8 cellular contexts compared by ENCODE assay signal in the genomic region with DNA sequence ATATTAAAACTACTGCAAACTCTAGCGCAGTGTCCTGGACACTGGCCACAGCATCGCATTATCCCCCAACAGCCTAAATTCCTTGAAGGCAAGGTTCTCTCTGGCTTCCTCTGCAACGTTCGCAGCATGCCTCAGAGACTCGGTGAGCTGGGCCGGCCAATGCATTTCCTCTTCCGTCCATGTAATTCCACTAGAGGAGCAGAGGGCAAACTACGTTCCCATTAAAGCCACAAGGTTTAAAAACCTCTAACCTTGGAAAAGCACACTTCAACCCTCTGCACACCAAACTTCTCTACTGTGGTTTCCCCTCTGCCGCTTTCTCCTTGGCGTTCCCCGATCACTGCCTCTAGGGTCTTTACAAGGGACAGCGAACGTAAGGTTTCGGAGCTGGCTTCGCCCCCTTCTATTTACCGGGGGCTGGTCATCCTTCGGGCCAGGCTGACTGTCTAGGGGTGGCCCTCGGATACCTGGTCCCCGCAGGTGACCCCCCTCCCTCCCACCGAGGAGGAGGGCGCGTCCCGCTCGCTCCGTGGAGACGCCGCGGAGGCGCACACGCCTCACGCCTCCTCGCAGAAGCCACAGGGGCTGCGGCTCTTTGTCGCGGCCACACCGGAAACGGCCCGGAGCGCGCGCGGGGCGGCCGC. TPM values are rescaled to one million over a fixed set of nuclear protein-coding genes. Genes with fewer than 3 reads are reported as not detected.
DNase-seq lines count a peak whose midpoint lies in the region; ATAC-seq and TF ChIP-seq lines count a peak whose summit lies in the region.

No MANE protein-coding gene starts in this region.

- H3K4me3 Mint-ChIP-seq in CD4-positive, alpha-beta T cell: peak overlapping the region; percentile 88

- peak; percentile 51 for ATAC-seq in CD4-positive, alpha-beta T cell (ENCODE audit: poor library complexity)
- ATAC-seq in GM18873 (IDR thresholded peaks at IDR 0.05; ENCODE audit: low FRiP score, unreplicated experiment): peak; percentile 39
- peak; percentile 15 for ATAC-seq in HG03095 (IDR thresholded peaks at IDR 0.05; ENCODE audit: unreplicated experiment)
- ATAC-seq in psoas muscle: peak; percentile 15 to 52 (median 34)

- no peaks in the 10 kb centered on the region for H3K36me3 Mint-ChIP-seq in CD4-positive, alpha-beta T cell (ENCODE audit: low read depth)

- no peaks in the 10 kb centered on the region for H3K36me3 ChIP-seq in adrenal gland (replicated peaks in 1 of 2)
- H3K36me3 ChIP-seq in hepatocyte (replicated peaks; ENCODE audit: insufficient read depth, low read depth): no peaks in the 10 kb centered on the region
- no peaks in the 10 kb centered on the region for H3K36me3 ChIP-seq in psoas muscle (ENCODE audit: insufficient read depth in 1 of 2, low read depth in 1 of 2)

- no peak for TF ChIP-seq CTCF in CD4-positive, alpha-beta T cell (IDR thresholded peaks at IDR 0.05)
- no peak for TF ChIP-seq CTCF in adrenal gland (IDR thresholded peaks at IDR 0.05)
- TF ChIP-seq CTCF in hepatocyte (IDR thresholded peaks at IDR 0.05; ENCODE audit: poor library complexity): no peak
- no peak for TF ChIP-seq CTCF in psoas muscle (IDR thresholded peaks at IDR 0.05)

- H3K4me1 Mint-ChIP-seq in CD4-positive, alpha-beta T cell (ENCODE audit: low read depth): peaks cover 43% of the 10 kb centered on the region

- peak overlapping the region; percentile 84 for H3K27ac Mint-ChIP-seq in CD4-positive, alpha-beta T cell

- H3K27me3 ChIP-seq in CD4-positive, alpha-beta T cell (ENCODE audit: control insufficient read depth, insufficient read depth, low read length): no peaks in the 10 kb centered on the region
- H3K27me3 ChIP-seq in adrenal gland: no peaks in the 10 kb centered on the region
- H3K27me3 ChIP-seq in hepatocyte: no peaks in the 10 kb centered on the region
- no peaks in the 10 kb centered on the region for H3K27me3 ChIP-seq in psoas muscle (ENCODE audit: insufficient read depth in 3 of 3, low read length in 2 of 3)

- H3K79me2 ChIP-seq in hepatocyte: peaks cover 24% of the 10 kb centered on the region

- H2AFZ ChIP-seq in hepatocyte: peak overlapping the region; percentile 98

- no peaks in the 10 kb centered on the region for H3K9me3 ChIP-seq in CD4-positive, alpha-beta T cell (ENCODE audit: control insufficient read depth, low read length)
- H3K9me3 ChIP-seq in adrenal gland (replicated peaks in 1 of 3) (no peaks in the 10 kb centered on the region), hepatocyte (ENCODE audit: low read depth) (no peaks in the 10 kb centered on the region), psoas muscle (no peaks in the 10 kb centered on the region)

- peak overlapping the region; percentile 99 for H3K4me2 ChIP-seq in hepatocyte

- H3K4me1 ChIP-seq in adrenal gland (replicated peaks in 1 of 2) (peaks cover 4 to 6% of the 10 kb centered on the region in 2 donors), hepatocyte (ENCODE audit: insufficient read depth) (peaks cover 5% of the 10 kb centered on the region), psoas muscle (peaks cover 22% of the 10 kb centered on the region)

- H3K4me3 ChIP-seq in adrenal gland (peak overlapping the region in 3 of 4 donors; percentile 49 to 99 (median 85)), hepatocyte (peak overlapping the region; percentile 96), psoas muscle (peak overlapping the region; percentile 89)

- H4K20me1 ChIP-seq in hepatocyte (ENCODE audit: insufficient read depth, poor library complexity, severe bottlenecking): no peaks in the 10 kb centered on the region

- intact Hi-C loops in CD4-positive, alpha-beta T cell (cut with DNase I, micrococcal nuclease): loop anchor here (1.0 to 5.0 kb wide), 3 partner anchors 19 to 322 kb away; partner anchors contain the start of gene CENPF (in 1 of the 2)
- intact Hi-C loops in adrenal gland (cut with DNase I): no loop called here
- intact Hi-C loops in psoas muscle (cut with DNase I): loop anchor here (5.0 kb wide), 1 partner anchor 37 kb away; no protein-coding TSS in a partner anchor

- peak overlapping the region; percentile 37 for H3K27ac ChIP-seq in CD4-positive, alpha-beta T cell (ENCODE audit: low read depth, low read length)
- peak overlapping the region; percentile 30 to 95 (median 65) for H3K27ac ChIP-seq in adrenal gland
- H3K27ac ChIP-seq in hepatocyte: peak overlapping the region; percentile 99
- H3K27ac ChIP-seq in psoas muscle: peak overlapping the region; percentile 94

- TF ChIP-seq POLR2A in adrenal gland (IDR thresholded peaks at IDR 0.05) (no peak), erythroblast (IDR thresholded peaks at IDR 0.05; ENCODE audit: low read length) (no peak)

- no peaks in the 10 kb centered on the region for H3K9me2 ChIP-seq in hepatocyte (replicated peaks; ENCODE audit: insufficient read depth)

- WGBS in adrenal gland, 4 donors: 1% methylated on average over 18 to 44 of the region's 44 CpGs
- under 1% methylated on average over 19 of the region's 44 CpGs for WGBS in hepatocyte (ENCODE audit: low lambda C conversion rate, missing lambda C conversion rate)
- 1 to 7% (median 2%) methylated on average over 33 to 44 of the region's 44 CpGs for WGBS in psoas muscle, 3 donors

- CTCF ChIA-PET in CD4-positive, alpha-beta T cell (lab: Charles Lee): interaction anchor here (0.9 to 1.5 kb wide), 2 partner anchors 19 to 48 kb away, joined by 5 to 6 read pairs; no protein-coding TSS in a partner anchor

- H3K27me3 Mint-ChIP-seq in CD4-positive, alpha-beta T cell: no peaks in the 10 kb centered on the region

- no peaks in the 10 kb centered on the region for H3K9me3 Mint-ChIP-seq in CD4-positive, alpha-beta T cell

- POLR2A ChIA-PET in CD4-positive, alpha-beta T cell (lab: Charles Lee): interaction anchor here (1.0 to 2.3 kb wide), 6 partner anchors 19 to 360 kb away, joined by 3 to 10 read pairs (median 7); no protein-coding TSS in a partner anchor

- DNase-seq in CD4-positive, alpha-beta T cell: peak in 2 of 10 experiments; percentile 9 to 16
- DNase-seq in NCI-H774 (lab: John Stamatoyannopoulos, UW) (peak; percentile 31), adrenal gland (peak in 6 of 7 donors; percentile 36 to 71 (median 48)), hepatocyte (ENCODE audit: low spot score) (peak; percentile 53), psoas muscle (peak; percentile 24 to 68), erythroblast (lab: John Stamatoyannopoulos, UW) (no peak)

RNA-seq across cellular contexts. Expression of gene SMYD2, which starts 0.5 kb away (rescaled TPM):
- total RNA-seq in CD4-positive, alpha-beta T cell: 10 to 100 TPM; 17.1 to 17.6 TPM
- total RNA-seq in adrenal gland (10 to 100 TPM; 11.4 to 25.9 (median 23.2) TPM), hepatocyte (32.7 and 39.8 TPM in 2 replicates), psoas muscle (10 to 100 TPM; 37.1 to 75.3 (median 54.3) TPM)
- polyA plus RNA-seq in adrenal gland (10 to 100 TPM; 18.5 to 25.0 (median 20.9) TPM), hepatocyte (34.4 and 36.2 TPM in 2 replicates), psoas muscle (10 to 100 TPM; 15.6 to 67.1 (median 43.5) TPM)

Comparison
In these comparisons a context has a peak if more than half of its experiments do, and no peak if none do; other contexts are left out.
1. DNase-seq: peak in NCI-H774 (single experiment), adrenal gland (6 of 7), hepatocyte (single experiment) and psoas muscle (2 of 2); none in erythroblast (0 of 2).
2. H3K27ac ChIP-seq: peak in every context shown above with its lines; median percentile 99 in hepatocyte; 94 in psoas muscle; 65 in adrenal gland; 37 in CD4-positive, alpha-beta T cell.
3. intact Hi-C loops: an anchor here in CD4-positive, alpha-beta T cell (1.0 to 5.0 kb wide) and psoas muscle (5.0 kb wide); none called in adrenal gland.
4. Peak in every context shown above with its lines, with median percentiles within 50 percentile points of each other: ATAC-seq and H3K4me3 ChIP-seq.